ENCODE assay signal across 8 cellular contexts in the genomic region with DNA sequence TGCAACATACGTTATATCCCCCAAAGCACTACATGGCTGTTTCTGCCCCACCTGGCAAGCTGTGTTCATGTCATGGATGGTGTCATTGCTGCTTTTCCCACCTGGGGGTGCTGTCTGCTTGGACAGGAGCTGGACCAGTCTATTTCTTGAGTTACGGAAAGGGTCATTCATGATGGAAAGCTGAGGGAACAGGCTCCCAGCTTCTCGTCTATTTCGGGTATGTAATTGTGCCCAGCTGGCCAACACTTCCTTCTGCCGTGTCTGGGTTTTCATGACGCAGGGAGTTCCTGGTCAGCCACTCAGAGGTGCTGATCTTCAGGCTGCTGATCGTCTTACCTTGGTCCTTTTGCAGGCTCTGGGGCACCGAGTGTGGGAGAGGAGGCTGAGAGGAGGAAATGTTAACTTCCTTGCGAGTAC. TPM values are rescaled to one million over a fixed set of nuclear protein-coding genes. Genes with fewer than 3 reads are reported as not detected.
DNase-seq lines count a peak whose midpoint lies in the region; ATAC-seq and TF ChIP-seq lines count a peak whose summit lies in the region.

No MANE protein-coding gene starts in this region.

- WGBS in lung, 2 donors = 24 to 37% methylated on average over 9 of the region's 9 CpGs

- H3K27ac ChIP-seq in colonic mucosa (no peak overlapping the region), lung (ENCODE audit: low read depth in 1 of 2, low read length in 1 of 2) (no peak overlapping the region)

- H3K4me1 ChIP-seq in colonic mucosa (no peaks in the 10 kb centered on the region), lung (ENCODE audit: control insufficient read depth in 2 of 2, insufficient read depth in 2 of 2, low read length in 2 of 2) (no peaks in the 10 kb centered on the region)

- peak; percentile 47 for TF ChIP-seq CTCF in colonic mucosa (IDR thresholded peaks at IDR 0.05)
- peak; percentile 2 for TF ChIP-seq CTCF in lung (IDR thresholded peaks at IDR 0.05; ENCODE audit: control extremely low read depth, extremely low read depth)

- no peaks in the 10 kb centered on the region for H3K9me3 Mint-ChIP-seq in activated CD4-positive, alpha-beta T cell treated with anti-CD3 and anti-CD28 coated beads, Interleukin-2, amount 10 ng/mL, durations not matched to agents 24 days and 14 days

- intact Hi-C loops in activated CD4-positive, alpha-beta T cell treated with anti-CD3 and anti-CD28 coated beads, Interleukin-2, amount 10 ng/mL, durations not matched to agents 24 days and 14 days (cut with micrococcal nuclease) = no loop called here
- intact Hi-C loops in colonic mucosa (cut with DNase I) = loop anchor here (10.0 kb wide), 1 partner anchor 425 kb away; no protein-coding TSS in a partner anchor

- H3K27me3 ChIP-seq in colonic mucosa (no peaks in the 10 kb centered on the region), lung (ENCODE audit: control insufficient read depth, insufficient read depth) (no peaks in the 10 kb centered on the region)

- H3K27me3 Mint-ChIP-seq in activated CD4-positive, alpha-beta T cell treated with anti-CD3 and anti-CD28 coated beads, Interleukin-2, amount 10 ng/mL, durations not matched to agents 24 days and 14 days = peaks cover 7% of the 10 kb centered on the region

- H3K9me3 ChIP-seq in colonic mucosa (no peaks in the 10 kb centered on the region), lung (ENCODE audit: control insufficient read depth in 2 of 2, insufficient read depth in 1 of 2, low read length in 1 of 2) (no peaks in the 10 kb centered on the region)

- no peak overlapping the region for H3K27ac Mint-ChIP-seq in activated CD4-positive, alpha-beta T cell treated with anti-CD3 and anti-CD28 coated beads, Interleukin-2, amount 10 ng/mL, durations not matched to agents 24 days and 14 days

- H3K4me3 ChIP-seq in colonic mucosa = no peak overlapping the region
- no peak overlapping the region for H3K4me3 ChIP-seq in lung

- no peaks in the 10 kb centered on the region for H3K4me1 Mint-ChIP-seq in activated CD4-positive, alpha-beta T cell treated with anti-CD3 and anti-CD28 coated beads, Interleukin-2, amount 10 ng/mL, durations not matched to agents 24 days and 14 days

- H3K9ac ChIP-seq in colonic mucosa (ENCODE audit: low read depth in 2 of 2, low read length in 2 of 2) = no peak overlapping the region

- H3K4me3 Mint-ChIP-seq in activated CD4-positive, alpha-beta T cell treated with anti-CD3 and anti-CD28 coated beads, Interleukin-2, amount 10 ng/mL, durations not matched to agents 24 days and 14 days = no peak overlapping the region

- H3K36me3 ChIP-seq in colonic mucosa (no peaks in the 10 kb centered on the region), lung (ENCODE audit: control insufficient read depth in 2 of 2, insufficient read depth in 2 of 2, low read length in 2 of 2) (no peaks in the 10 kb centered on the region)

- no peaks in the 10 kb centered on the region for H3K36me3 Mint-ChIP-seq in activated CD4-positive, alpha-beta T cell treated with anti-CD3 and anti-CD28 coated beads, Interleukin-2, amount 10 ng/mL, durations not matched to agents 24 days and 14 days (ENCODE audit: low read depth)

- ATAC-seq in lung (ENCODE audit: insufficient read depth, low FRiP score) (no peak), HG03280 (IDR thresholded peaks at IDR 0.05; ENCODE audit: unreplicated experiment) (no peak), HG02981 (IDR thresholded peaks at IDR 0.05; ENCODE audit: unreplicated experiment) (no peak)

- peak; percentile 62 for DNase-seq in activated CD4-positive, alpha-beta T cell treated with anti-CD3 and anti-CD28 coated beads, Interleukin-2, amount 10 ng/mL, durations not matched to agents 24 days and 14 days
- no peak for DNase-seq in activated CD4-positive, alpha-beta T cell treated with anti-CD3 and anti-CD28 coated beads for 1 hour
- DNase-seq in NCI-H460 (ENCODE audit: extremely low read depth, low read depth) (peak; percentile 54), colonic mucosa (no peak), lung (ENCODE audit: low spot score) (no peak), dedifferentiated amniotic fluid mesenchymal stem cell (ENCODE audit: extremely low spot score) (no peak)

RNA-seq across cellular contexts. Expression of a gene that starts 8.6 kb away (rescaled TPM):
- not detected in 2 replicates for total RNA-seq in activated CD4-positive, alpha-beta T cell treated with anti-CD3 and anti-CD28 coated beads, Interleukin-2, amount 10 ng/mL, durations not matched to agents 24 days and 14 days
- total RNA-seq in NCI-H460 (2014; rRNA removed; shearing (Covaris generic)) = 0.43 and 0.45 TPM in 2 replicates
- 1.6 TPM in 1 of 2 replicates, not detected in the other for polyA plus RNA-seq in NCI-H460 (2014; cell fraction: nucleus; rRNA removed)
- total RNA-seq in colonic mucosa (under 1 TPM; 0.13 to 0.40 TPM), lung (under 1 TPM in 1 of 2 donors, not detected in 1; 0.67 TPM)
- polyA plus RNA-seq in lung = under 1 TPM; 0.03 to 0.73 TPM

Comparison
In these comparisons a context has a peak if more than half of its experiments do, and no peak if none do; other contexts are left out.
1. DNase-seq: peak in activated CD4-positive, alpha-beta T cell treated with anti-CD3 and anti-CD28 coated beads, Interleukin-2, amount 10 ng/mL, durations not matched to agents 24 days and 14 days (single experiment) and NCI-H460 (single experiment); none in activated CD4-positive, alpha-beta T cell treated with anti-CD3 and anti-CD28 coated beads for 1 hour (single experiment), colonic mucosa (single experiment), lung (single experiment) and dedifferentiated amniotic fluid mesenchymal stem cell (single experiment).